In the genomic region with DNA sequence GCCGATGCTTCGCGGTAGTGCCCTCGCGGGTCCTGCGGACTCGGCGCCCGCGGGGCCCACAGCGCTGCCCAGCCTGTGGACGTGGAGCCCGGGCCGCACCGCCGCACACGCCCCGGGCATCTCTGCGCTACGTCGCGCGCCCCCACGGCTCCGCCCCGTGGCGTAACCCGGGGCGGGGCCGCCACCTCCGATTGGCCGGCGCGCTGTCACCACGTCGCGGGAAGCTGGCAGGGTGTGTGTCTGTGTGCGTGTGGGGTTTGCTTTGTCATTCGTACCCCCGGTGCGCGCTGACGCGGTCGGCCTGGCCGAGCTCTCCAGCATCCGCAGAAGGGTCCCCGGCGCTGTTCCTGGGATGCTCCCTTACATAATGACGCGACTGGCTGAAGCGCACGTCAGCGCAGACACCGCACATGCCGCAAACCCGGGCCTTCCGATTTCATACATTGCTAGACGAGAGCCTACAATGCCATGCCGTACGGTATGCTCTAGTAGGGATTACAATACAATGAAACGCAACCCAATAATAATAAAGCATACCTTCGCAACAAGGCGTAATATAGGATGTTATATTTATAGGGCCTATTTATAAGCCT, we compare ENCODE assay signal across 8 cellular contexts. TPM values are rescaled to one million over a fixed set of nuclear protein-coding genes. Genes with fewer than 3 reads are reported as not detected.
A peak's percentile ranks its signal among the peaks of the same experiment; 100 is the strongest.
DNase-seq lines count a peak whose midpoint lies in the region; ATAC-seq and TF ChIP-seq lines count a peak whose summit lies in the region.

No MANE protein-coding gene starts in this region.

- no peaks in the 10 kb centered on the region for H3K36me3 ChIP-seq in HUES64 (ENCODE audit: insufficient read depth, low read length)
- no peaks in the 10 kb centered on the region for H3K36me3 ChIP-seq in NT2/D1 (ENCODE audit: insufficient read depth, insufficient read length, low read length)

- H3K9ac ChIP-seq in HUES64 (ENCODE audit: low read depth, low read length) (peak overlapping the region; percentile 74), NT2/D1 (ENCODE audit: insufficient read length, low read depth) (peak overlapping the region; percentile 85)

- no peak for TF ChIP-seq CTCF in epithelial cell of esophagus (IDR thresholded peaks at IDR 0.05; ENCODE audit: insufficient read depth, low read depth, low read length, missing control alignments)

- H3K4me3 ChIP-seq in HUES64 (ENCODE audit: low read length): peak overlapping the region; percentile 83
- H3K4me3 ChIP-seq in NT2/D1 (ENCODE audit: insufficient read length, low read depth): peak overlapping the region; percentile 82
- H3K4me3 ChIP-seq in epithelial cell of esophagus (ENCODE audit: low read length): peak overlapping the region; percentile 78

- peak; percentile 77 for ATAC-seq in GM21515 (IDR thresholded peaks at IDR 0.05; ENCODE audit: unreplicated experiment)

- peaks cover 3% of the 10 kb centered on the region; the same call in 1 of the 2 replicates for H3K4me1 ChIP-seq in HUES64 (ENCODE audit: insufficient read depth, low read length)
- no peaks in the 10 kb centered on the region for H3K4me1 ChIP-seq in NT2/D1 (ENCODE audit: insufficient read depth, insufficient read length)

- under 1% methylated on average over 61 of the region's 64 CpGs for WGBS in HUES64

- H3K9me3 ChIP-seq in HUES64 (ENCODE audit: insufficient read depth, low read depth, low read length) (no peaks in the 10 kb centered on the region), NT2/D1 (ENCODE audit: insufficient read depth, low read length) (no peaks in the 10 kb centered on the region)

- DNase-seq in DMS 273 (lab: John Stamatoyannopoulos, UW; ENCODE audit: unreplicated experiment) (peak; percentile 93), NT2/D1 (ENCODE audit: low read depth, low spot score) (no peak), epithelial cell of esophagus (ENCODE audit: low read depth) (peak; percentile 83), mucosa of gallbladder (ENCODE audit: low spot score) (peak; percentile 81)
- peak; percentile 93 for DNase-seq in activated CD8-positive, alpha-beta memory T cell treated with anti-CD3 and anti-CD28 coated beads, Interleukin-2, amount 50 U/mL, for 48 hours
- DNase-seq in stimulated activated CD8-positive, alpha-beta memory T cell treated with anti-CD3 and anti-CD28 coated beads, Interleukin-4, amount 100 ng/mL, for 4 hours (ENCODE audit: low read depth in 2 of 2, low spot score in 1 of 2): peak; percentile 62 to 72

- H3K27me3 ChIP-seq in HUES64 (ENCODE audit: insufficient read depth, low read length) (peaks cover 18% of the 10 kb centered on the region), NT2/D1 (ENCODE audit: insufficient read depth, insufficient read length) (peaks cover 13% of the 10 kb centered on the region)

- H3K27ac ChIP-seq in HUES64 (ENCODE audit: low read depth, low read length): peak overlapping the region; percentile 52; the same call in 1 of the 2 replicates

RNA-seq across cellular contexts. Expression of a gene that starts 0.5 kb away (rescaled TPM):
- polyA plus RNA-seq in HUES64 (2013, experiment 1 of 2): 15.3 TPM
- polyA plus RNA-seq in HUES64 (2013, experiment 2 of 2): 14.3 TPM
- total RNA-seq in mucosa of gallbladder: 29.9 TPM

RNA-seq across cellular contexts. Expression of a gene that starts 9.5 kb away (rescaled TPM):
- polyA plus RNA-seq in HUES64 (2013, experiment 1 of 2): 0.20 TPM
- not detected for polyA plus RNA-seq in HUES64 (2013, experiment 2 of 2)
- 0.35 TPM for total RNA-seq in mucosa of gallbladder
